ENCODE assay signal across 16 cellular contexts in genomic region chr9:112866662-112867274, GRCh38. TPM values are rescaled to one million over a fixed set of nuclear protein-coding genes. Genes with fewer than 3 reads are reported as not detected.
DNase-seq lines count a peak whose midpoint lies in the region; ATAC-seq and TF ChIP-seq lines count a peak whose summit lies in the region.
"Had no signal": no experiment of that assay in that cellular context is flagged by ENCODE, and none has a peak within 500 bp of the region (broad histone marks: within the 10 kb centered on the region; RNA-seq: fewer than 3 reads in every experiment).

No MANE protein-coding gene starts in this region.

- TF ChIP-seq CTCF in fibroblast of villous mesenchyme (IDR thresholded peaks at IDR 0.05; ENCODE audit: insufficient read depth, low read depth, low read length) (no peak), upper lobe of right lung (IDR thresholded peaks at IDR 0.05) (no peak)

- intact Hi-C loops in upper lobe of right lung (cut with DNase I), result no loop called here

- no peak overlapping the region for H3K9ac ChIP-seq in SK-N-MC (ENCODE audit: insufficient read length)

- peaks cover 38% of the 10 kb centered on the region for H3K4me1 ChIP-seq in upper lobe of right lung

- H3K27me3 ChIP-seq in upper lobe of right lung, result no peaks in the 10 kb centered on the region
- H3K27me3 ChIP-seq: esophagus muscularis mucosa had no signal

- DNase-seq in NCI-H82 (lab: John Stamatoyannopoulos, UW), result peak; percentile 6
- DNase-seq in NCI-H82 treated with DMSO at 0.1 percent for 48 hours (lab: John Stamatoyannopoulos, UW; ENCODE audit: unreplicated experiment), result no peak
- DNase-seq in SK-N-MC (ENCODE audit: low read depth, low spot score), result peak; percentile 84
- DNase-seq in fibroblast of villous mesenchyme (ENCODE audit: low read depth), result peak; percentile 88
- no peak for DNase-seq in upper lobe of right lung
- no peak for DNase-seq in activated gamma-delta T cell (lab: John Stamatoyannopoulos, UW)
- DNase-seq in NCI-H1417 treated with DMSO at 0.1 percent for 48 hours (lab: John Stamatoyannopoulos, UW), result no peak
- DNase-seq in stimulated activated naive CD4-positive, alpha-beta T cell treated with Interleukin-2 at 50 U/mL for 16 hours (lab: John Stamatoyannopoulos, UW), result no peak
- DNase-seq: 8988T; anterior cingulate cortex; NCI-H748 treated with DMSO at 0.1 percent for 48 hours; stimulated activated CD4-positive, alpha-beta T cell treated with anti-CD3 and anti-CD28 coated beads, Interleukin-4, amount 100 ng/mL, for 24 hours had no signal

- H3K36me3 ChIP-seq in SK-N-MC (ENCODE audit: insufficient read depth, low read length), result no peaks in the 10 kb centered on the region
- peaks cover 28% of the 10 kb centered on the region for H3K36me3 ChIP-seq in upper lobe of right lung

- ATAC-seq in upper lobe of right lung, result peak; percentile 42

- H3K4me3 ChIP-seq in SK-N-MC, result peak overlapping the region; percentile 44
- H3K4me3 ChIP-seq in fibroblast of villous mesenchyme (ENCODE audit: low read depth, low read length), result no peak overlapping the region
- no peak overlapping the region for H3K4me3 ChIP-seq in upper lobe of right lung
- H3K4me3 ChIP-seq: esophagus muscularis mucosa, thoracic aorta had no signal

- H3K27ac ChIP-seq in SK-N-MC (peak overlapping the region; percentile 94), upper lobe of right lung (no peak overlapping the region)
- H3K27ac ChIP-seq: esophagus muscularis mucosa, thoracic aorta had no signal

- H3K9me3 ChIP-seq in SK-N-MC (ENCODE audit: low read depth, low read length) (no peaks in the 10 kb centered on the region), upper lobe of right lung (no peaks in the 10 kb centered on the region)
- H3K9me3 ChIP-seq: esophagus muscularis mucosa, thoracic aorta had no signal

RNA-seq across cellular contexts. Expression of gene SLC46A2, which starts 23.9 kb away (rescaled TPM):
- not detected in 2 replicates for total RNA-seq in fibroblast of villous mesenchyme
- 17.0 TPM for total RNA-seq in upper lobe of right lung
- total RNA-seq: lung microvascular endothelial cell, progenitor cell of endocrine pancreas had no signal

Comparison
In these comparisons a context has a peak if more than half of its experiments do, and no peak if none do; other contexts are left out.
1. DNase-seq: peak in NCI-H82 (single experiment), SK-N-MC (single experiment) and fibroblast of villous mesenchyme (single experiment); none in NCI-H82 treated with DMSO at 0.1 percent for 48 hours (single experiment), upper lobe of right lung (single experiment), activated gamma-delta T cell (single experiment), NCI-H1417 treated with DMSO at 0.1 percent for 48 hours (single experiment) and stimulated activated naive CD4-positive, alpha-beta T cell treated with Interleukin-2 at 50 U/mL for 16 hours (single experiment).
2. RNA of gene SLC46A2, which starts 23.9 kb away (total RNA-seq): 17.0 TPM in upper lobe of right lung (single experiment); not detected in fibroblast of villous mesenchyme; every median in the first group is over 10 times any median in the second.